ENCODE assay signal across 8 cellular contexts in the genomic region with DNA sequence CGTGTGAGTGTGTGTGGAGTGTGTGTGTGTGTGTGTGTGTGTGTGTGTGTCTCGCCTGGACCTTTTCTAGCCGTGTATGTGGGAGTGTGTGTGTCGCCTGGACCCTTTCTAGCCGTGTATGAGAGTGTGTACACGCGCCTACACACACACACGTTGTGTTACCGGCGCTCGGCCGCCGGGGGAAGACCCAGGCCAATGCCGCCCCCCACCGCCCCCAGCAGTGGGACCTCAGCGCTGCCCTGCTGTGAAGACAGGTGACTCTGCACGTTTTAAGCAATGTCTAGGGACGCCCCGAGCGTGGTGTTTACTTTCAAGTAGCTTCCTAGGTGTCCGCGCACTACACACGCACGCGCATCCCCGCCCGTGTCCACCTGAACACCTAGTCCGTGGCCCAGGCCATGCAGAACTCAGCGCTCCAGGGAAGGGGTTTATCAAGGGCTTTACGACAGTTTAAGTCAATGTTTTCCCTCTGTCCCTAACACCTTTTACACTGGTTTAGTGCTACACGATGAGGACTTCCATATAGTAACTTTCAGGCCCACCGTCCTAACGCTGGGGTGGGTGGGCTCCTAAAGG. TPM values are rescaled to one million over a fixed set of nuclear protein-coding genes. Genes with fewer than 3 reads are reported as not detected.
DNase-seq lines count a peak whose midpoint lies in the region; ATAC-seq and TF ChIP-seq lines count a peak whose summit lies in the region.

No MANE protein-coding gene starts in this region.

- H3K36me3 Mint-ChIP-seq in activated CD4-positive, alpha-beta memory T cell treated with anti-CD3 and anti-CD28 coated beads for 36 hours: peaks cover 33% of the 10 kb centered on the region

- intact Hi-C loops in activated CD4-positive, alpha-beta memory T cell treated with anti-CD3 and anti-CD28 coated beads for 36 hours (cut with micrococcal nuclease): loop anchor here (5.0 kb wide), 1 partner anchor 47 kb away; a partner anchor contains a TSS
- intact Hi-C loops in tibial artery (cut with DNase I; ENCODE audit: low total_unique reads): loop anchor here (5.0 kb wide), 2 partner anchors 188 to 303 kb away; no protein-coding TSS in a partner anchor

- H3K4me1 Mint-ChIP-seq in activated CD4-positive, alpha-beta memory T cell treated with anti-CD3 and anti-CD28 coated beads for 36 hours (ENCODE audit: low read depth): peaks cover 22% of the 10 kb centered on the region

- no peaks in the 10 kb centered on the region for H3K27me3 Mint-ChIP-seq in activated CD4-positive, alpha-beta memory T cell treated with anti-CD3 and anti-CD28 coated beads for 36 hours

- peak overlapping the region; percentile 83 to 91 for H3K27ac ChIP-seq in tibial artery

- CTCF ChIA-PET in activated CD4-positive, alpha-beta memory T cell treated with anti-CD3 and anti-CD28 coated beads for 36 hours (lab: Charles Lee): interaction anchor here (0.5 to 3.5 kb wide), 3 partner anchors 19 to 304 kb away, joined by 3 to 38 read pairs (median 5); no protein-coding TSS in a partner anchor

- peak; percentile 22 for ATAC-seq in GM21825 (IDR thresholded peaks at IDR 0.05; ENCODE audit: unreplicated experiment)

- POLR2A ChIA-PET in activated CD4-positive, alpha-beta memory T cell treated with anti-CD3 and anti-CD28 coated beads for 36 hours (lab: Charles Lee): no interaction called here

- H3K4me3 ChIP-seq in endocrine pancreas (ENCODE audit: control insufficient read depth, insufficient read depth, low read length) (peak overlapping the region; percentile 50), mucosa of stomach (ENCODE audit: low read length) (peak overlapping the region; percentile 64), tibial artery (peak overlapping the region; percentile 70 to 85)

- TF ChIP-seq CTCF in tibial artery (IDR thresholded peaks at IDR 0.05): no peak

- H3K4me1 ChIP-seq in endocrine pancreas (ENCODE audit: control insufficient read depth, insufficient read depth, low read length) (peaks cover 7% of the 10 kb centered on the region), mucosa of stomach (ENCODE audit: control insufficient read depth, insufficient read depth, low read length) (peaks cover 4% of the 10 kb centered on the region), tibial artery (peaks cover 0 to 44% (median 20%) of the 10 kb centered on the region in 4 donors)

- H3K27ac Mint-ChIP-seq in activated CD4-positive, alpha-beta memory T cell treated with anti-CD3 and anti-CD28 coated beads for 36 hours: peak overlapping the region; percentile 83

- no peaks in the 10 kb centered on the region for H3K9me3 Mint-ChIP-seq in activated CD4-positive, alpha-beta memory T cell treated with anti-CD3 and anti-CD28 coated beads for 36 hours

- H3K4me3 Mint-ChIP-seq in activated CD4-positive, alpha-beta memory T cell treated with anti-CD3 and anti-CD28 coated beads for 36 hours: peak overlapping the region; percentile 83

- H3K9ac ChIP-seq in endocrine pancreas (ENCODE audit: control insufficient read depth, insufficient read depth, low read length): peak overlapping the region; percentile 67
- peak overlapping the region; percentile 72 for H3K9ac ChIP-seq in mucosa of stomach (ENCODE audit: low read length)

- H3K27me3 ChIP-seq in endocrine pancreas (ENCODE audit: control insufficient read depth, insufficient read depth, low read length) (peaks cover 6% of the 10 kb centered on the region), mucosa of stomach (ENCODE audit: control insufficient read depth, insufficient read depth, low read length) (peaks cover 15% of the 10 kb centered on the region), tibial artery (no peaks in the 10 kb centered on the region)

- H3K9me3 ChIP-seq in endocrine pancreas (ENCODE audit: control insufficient read depth, low read length) (no peaks in the 10 kb centered on the region), mucosa of stomach (ENCODE audit: control insufficient read depth, low read length) (no peaks in the 10 kb centered on the region), tibial artery (no peaks in the 10 kb centered on the region)

- no peaks in the 10 kb centered on the region for H3K36me3 ChIP-seq in endocrine pancreas (ENCODE audit: control insufficient read depth, insufficient read depth, low read length)
- no peaks in the 10 kb centered on the region for H3K36me3 ChIP-seq in mucosa of stomach (ENCODE audit: control insufficient read depth, insufficient read depth, low read length)
- H3K36me3 ChIP-seq in tibial artery: no peaks in the 10 kb centered on the region

- DNase-seq in COR-L47 (lab: John Stamatoyannopoulos, UW) (peak; percentile 84), NCI-H146 (lab: John Stamatoyannopoulos, UW) (peak; percentile 94), tibial artery (peak; percentile 43 to 76), SW 1271 (lab: John Stamatoyannopoulos, UW) (no peak)
- peak; percentile 56 for DNase-seq in activated CD4-positive, alpha-beta memory T cell treated with anti-CD3 and anti-CD28 coated beads for 36 hours

RNA-seq across cellular contexts. Expression of a gene that starts 1.2 kb away (rescaled TPM):
- 10 to 100 TPM; 66.9 to 67.9 TPM for total RNA-seq in activated CD4-positive, alpha-beta memory T cell treated with anti-CD3 and anti-CD28 coated beads for 36 hours

RNA-seq across cellular contexts. Expression of a gene that starts 46.2 kb away (rescaled TPM):
- total RNA-seq in activated CD4-positive, alpha-beta memory T cell treated with anti-CD3 and anti-CD28 coated beads for 36 hours: 10 to 100 TPM; 72.8 to 77.2 TPM

Comparison
In these comparisons a context has a peak if more than half of its experiments do, and no peak if none do; other contexts are left out.
1. DNase-seq: peak in COR-L47 (single experiment), NCI-H146 (single experiment), activated CD4-positive, alpha-beta memory T cell treated with anti-CD3 and anti-CD28 coated beads for 36 hours (single experiment) and tibial artery (2 of 2); none in SW 1271 (0 of 2).
2. Peak in every context shown above with its lines, with median percentiles within 50 percentile points of each other: H3K4me3 ChIP-seq.